Comparison of ENCODE assay signal across 13 cellular contexts in the genomic region with DNA sequence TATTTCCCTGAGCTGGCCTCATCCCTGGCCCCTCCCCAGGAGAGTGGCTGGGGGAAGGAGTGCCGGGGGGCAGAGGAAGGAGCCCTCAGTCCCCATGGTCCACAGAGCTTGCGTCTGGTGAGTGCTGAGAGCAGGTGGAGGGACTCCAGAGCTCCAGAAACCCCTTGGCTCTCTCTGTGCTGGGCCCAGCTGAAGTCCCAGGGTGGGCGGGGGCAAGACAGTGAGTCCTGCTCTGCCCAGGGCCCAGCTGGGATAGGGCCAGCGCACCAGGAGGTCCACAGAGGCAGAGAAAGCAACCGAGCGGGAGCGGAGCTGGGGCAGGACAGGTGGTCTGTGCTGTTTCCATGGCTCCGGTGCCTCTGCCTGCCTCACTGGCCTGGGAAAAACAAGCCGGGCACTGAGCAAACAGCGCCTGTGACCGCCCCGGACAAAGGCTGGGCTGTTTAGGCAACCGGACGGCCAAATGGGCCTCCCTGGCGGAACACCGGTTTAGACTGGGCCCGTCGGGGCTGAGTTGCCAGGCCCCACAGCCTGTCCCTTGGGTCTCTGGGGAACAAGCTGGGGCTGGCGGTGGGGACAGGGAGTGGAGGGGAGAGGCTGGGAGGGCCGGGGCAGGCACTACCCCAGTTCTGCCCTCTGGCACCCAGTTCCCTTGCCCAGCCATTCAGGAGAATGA. TPM values are rescaled to one million over a fixed set of nuclear protein-coding genes. Genes with fewer than 3 reads are reported as not detected.
A peak's percentile ranks its signal among the peaks of the same experiment; 100 is the strongest.
DNase-seq lines count a peak whose midpoint lies in the region; ATAC-seq and TF ChIP-seq lines count a peak whose summit lies in the region.
"Had no signal": no experiment of that assay in that cellular context is flagged by ENCODE, and none has a peak within 500 bp of the region (broad histone marks: within the 10 kb centered on the region; RNA-seq: fewer than 3 reads in every experiment).

No MANE protein-coding gene starts in this region.

- H3K9me3 ChIP-seq in gastroesophageal sphincter (peaks cover 0 to 12% (median 0%) of the 10 kb centered on the region in 3 donors), subcutaneous abdominal adipose tissue (ENCODE audit: control insufficient read depth in 5 of 5, low read length in 5 of 5) (peaks cover 0 to 11% (median 9%) of the 10 kb centered on the region in 5 donors)

- TF ChIP-seq CTCF in gastroesophageal sphincter (IDR thresholded peaks at IDR 0.05) (no peak), Calu3 (IDR thresholded peaks at IDR 0.05; ENCODE audit: unreplicated experiment) (no peak)

- WGBS in gastroesophageal sphincter (ENCODE audit: low coverage in 1 of 2), 2 donors: 100% methylated on average over 2 of the region's 20 CpGs; no CpG with 5 or more reads in 1 of the 2 donors

- CTCF ChIA-PET in Calu3 (lab: Charles Lee): no interaction called here

- H3K27ac Mint-ChIP-seq in Calu3 (ENCODE audit: unreplicated experiment): no peak overlapping the region
- H3K27ac Mint-ChIP-seq: stimulated activated naive CD8-positive, alpha-beta T cell treated with anti-CD3 and anti-CD28 coated beads, Interleukin-15, amount 100 ng/mL, for 72 hours had no signal

- DNase-seq in SHP77 (lab: John Stamatoyannopoulos, UW): peak; percentile 91 to 97
- peak; percentile 82 for DNase-seq in midbrain (lab: John Stamatoyannopoulos, UW)
- DNase-seq in stimulated activated CD4-positive, alpha-beta T cell treated with anti-CD3 and anti-CD28 coated beads, Interleukin-4, amount 100 ng/mL, for 4 hours: no peak
- no peak for DNase-seq in Calu3
- DNase-seq in CD1c-positive myeloid dendritic cell (ENCODE audit: extremely low spot score): no peak
- DNase-seq: activated CD8-positive, alpha-beta memory T cell treated with anti-CD3 and anti-CD28 coated beads, Interleukin-2, amount 50 U/mL, for 48 hours; mesendoderm; NCI-H146; stimulated activated naive CD8-positive, alpha-beta T cell treated with anti-CD3 and anti-CD28 coated beads, Interleukin-15, amount 100 ng/mL, for 72 hours had no signal

- no peak overlapping the region for H3K4me3 Mint-ChIP-seq in Calu3 (ENCODE audit: low read depth, unreplicated experiment)
- H3K4me3 Mint-ChIP-seq: central memory CD8-positive, alpha-beta T cell; stimulated activated naive CD8-positive, alpha-beta T cell treated with anti-CD3 and anti-CD28 coated beads, Interleukin-15, amount 100 ng/mL, for 72 hours had no signal

- H3K4me1 Mint-ChIP-seq in Calu3 (ENCODE audit: low read depth, unreplicated experiment): peaks cover 11% of the 10 kb centered on the region

- no peak overlapping the region for H3K4me3 ChIP-seq in gastroesophageal sphincter
- no peak overlapping the region for H3K4me3 ChIP-seq in subcutaneous abdominal adipose tissue (ENCODE audit: low read depth in 1 of 5, low read length in 5 of 5)

- TF ChIP-seq EP300 in gastroesophageal sphincter (IDR thresholded peaks at IDR 0.05): no peak

- H3K27ac ChIP-seq in gastroesophageal sphincter: peak overlapping the region in 3 of 4 donors; percentile 90 to 95 (median 95)
- peak overlapping the region; percentile 99 for H3K27ac ChIP-seq in subcutaneous abdominal adipose tissue (ENCODE audit: low read depth, low read length)

- H3K36me3 Mint-ChIP-seq in Calu3 (ENCODE audit: insufficient read depth, unreplicated experiment): peaks cover 40% of the 10 kb centered on the region

- H3K9me3 Mint-ChIP-seq in Calu3 (ENCODE audit: low read depth, unreplicated experiment): no peaks in the 10 kb centered on the region
- H3K9me3 Mint-ChIP-seq: central memory CD8-positive, alpha-beta T cell; stimulated activated naive CD8-positive, alpha-beta T cell treated with anti-CD3 and anti-CD28 coated beads, Interleukin-15, amount 100 ng/mL, for 72 hours had no signal

- H3K4me1 ChIP-seq in gastroesophageal sphincter (peaks cover 4 to 77% (median 39%) of the 10 kb centered on the region in 3 donors), subcutaneous abdominal adipose tissue (ENCODE audit: control insufficient read depth in 5 of 5, insufficient read depth in 5 of 5, low read length in 5 of 5) (peaks cover 24 to 64% (median 57%) of the 10 kb centered on the region in 5 donors)

- H3K27me3 ChIP-seq in gastroesophageal sphincter (no peaks in the 10 kb centered on the region), subcutaneous abdominal adipose tissue (ENCODE audit: control insufficient read depth in 5 of 5, insufficient read depth in 4 of 5, low read length in 5 of 5) (no peaks in the 10 kb centered on the region)

- H3K27me3 Mint-ChIP-seq in Calu3 (ENCODE audit: unreplicated experiment): no peaks in the 10 kb centered on the region
- H3K27me3 Mint-ChIP-seq: central memory CD8-positive, alpha-beta T cell; stimulated activated naive CD8-positive, alpha-beta T cell treated with anti-CD3 and anti-CD28 coated beads, Interleukin-15, amount 100 ng/mL, for 72 hours had no signal

- H3K36me3 ChIP-seq in gastroesophageal sphincter: no peaks in the 10 kb centered on the region
- H3K36me3 ChIP-seq in subcutaneous abdominal adipose tissue (ENCODE audit: control insufficient read depth in 5 of 5, insufficient read depth in 5 of 5, low read length in 5 of 5): no peaks in the 10 kb centered on the region

- intact Hi-C loops in Calu3 (cut with micrococcal nuclease; ENCODE audit: unreplicated experiment): no loop called here

- TF ChIP-seq POLR2A in gastroesophageal sphincter (IDR thresholded peaks at IDR 0.05): no peak

- BruUV-seq in Calu3 (replicated peaks; lab: Mats Ljungman, UMichigan): no TSS peak

- ATAC-seq in gastroesophageal sphincter (no peak), GM18907 (IDR thresholded peaks at IDR 0.05; ENCODE audit: unreplicated experiment) (no peak)
- ATAC-seq: stimulated activated naive CD8-positive, alpha-beta T cell treated with anti-CD3 and anti-CD28 coated beads, Interleukin-15, amount 100 ng/mL, for 72 hours had no signal

- H3K9ac ChIP-seq in subcutaneous abdominal adipose tissue (ENCODE audit: low read length in 5 of 5): peak overlapping the region in 1 of 5 donors; percentile 92

RNA-seq across cellular contexts. Expression of gene WNT7B, which starts 34.1 kb away (rescaled TPM):
- total RNA-seq in gastroesophageal sphincter (1 to 10 TPM in 1 of 4 donors, not detected in 3; 1.2 TPM), Calu3 (2022) (97.0 and 100.0 TPM in 2 replicates)

Comparison
In these comparisons a context has a peak if more than half of its experiments do, and no peak if none do; other contexts are left out.
1. DNase-seq: peak in SHP77 (2 of 2) and midbrain (single experiment); none in stimulated activated CD4-positive, alpha-beta T cell treated with anti-CD3 and anti-CD28 coated beads, Interleukin-4, amount 100 ng/mL, for 4 hours (0 of 2), Calu3 (single experiment) and CD1c-positive myeloid dendritic cell (single experiment).
2. RNA of gene WNT7B, which starts 34.1 kb away (total RNA-seq): 97.0 to 100.0 TPM in Calu3; 1.2 TPM in gastroesophageal sphincter; every median in the first group is over 10 times any median in the second.